Comparison of ENCODE assay signal across 9 cellular contexts in the genomic region with DNA sequence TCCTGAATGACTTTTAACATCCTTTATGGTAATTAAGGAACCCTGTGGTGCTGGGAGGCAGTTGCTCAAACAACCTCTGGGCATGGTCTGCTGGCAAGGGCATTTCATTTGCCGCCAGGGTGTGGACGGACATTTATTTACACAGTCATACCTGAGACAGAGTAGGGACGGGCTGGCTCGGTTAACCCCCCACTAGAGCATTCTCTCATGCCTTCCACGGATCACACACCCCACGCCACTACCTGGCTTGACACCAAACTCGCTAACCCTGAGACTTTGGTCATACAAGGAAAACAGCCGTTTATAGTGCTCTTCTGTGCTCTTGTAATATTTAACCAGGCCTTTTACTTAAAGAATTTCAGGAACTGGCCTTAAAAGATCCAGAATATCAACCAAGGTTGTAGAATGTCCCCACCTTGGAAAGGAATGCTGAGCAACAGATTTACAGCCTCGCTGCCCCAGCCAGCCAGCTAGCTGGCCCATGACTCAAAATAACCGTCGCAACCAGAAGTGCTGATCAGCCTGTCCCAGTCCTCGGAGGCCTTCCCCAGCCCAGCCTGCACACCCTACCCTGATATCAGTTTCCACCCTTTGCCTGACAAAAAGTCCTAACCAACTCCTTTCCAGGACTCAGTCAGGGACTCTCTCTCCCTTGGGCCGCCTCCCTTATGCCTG. TPM values are rescaled to one million over a fixed set of nuclear protein-coding genes. Genes with fewer than 3 reads are reported as not detected.
DNase-seq lines count a peak whose midpoint lies in the region; ATAC-seq and TF ChIP-seq lines count a peak whose summit lies in the region.
"Had no signal": no experiment of that assay in that cellular context is flagged by ENCODE, and none has a peak within 500 bp of the region (broad histone marks: within the 10 kb centered on the region; RNA-seq: fewer than 3 reads in every experiment).

No MANE protein-coding gene starts in this region.

- H3K27ac ChIP-seq in HUES64 (ENCODE audit: low read depth, low read length) (peak overlapping the region; percentile 59; the same call in 1 of the 2 replicates), body of pancreas (peak overlapping the region; percentile 44 to 85 (median 80)), mucosa of rectum (ENCODE audit: low read depth in 2 of 2, low read length in 2 of 2) (peak overlapping the region; percentile 87 to 91)

- WGBS in HUES64, result 65% methylated on average over 13 of the region's 13 CpGs
- WGBS in body of pancreas, 2 donors, result 28 to 37% methylated on average over 10 to 13 of the region's 13 CpGs

- peak in 3 of 7 experiments; percentile 13 to 29 (median 28) for TF ChIP-seq CTCF in body of pancreas (IDR thresholded peaks at IDR 0.05)

- H3K9ac ChIP-seq in HUES64 (ENCODE audit: low read depth, low read length) (peak overlapping the region; percentile 27; the same call in 1 of the 2 replicates), mucosa of rectum (ENCODE audit: low read depth in 1 of 2, low read length in 2 of 2) (peak overlapping the region; percentile 58 to 59)

- no peaks in the 10 kb centered on the region for H3K27me3 ChIP-seq in HUES64 (ENCODE audit: insufficient read depth, low read length)
- H3K27me3 ChIP-seq in body of pancreas, result no peaks in the 10 kb centered on the region
- no peaks in the 10 kb centered on the region for H3K27me3 ChIP-seq in mucosa of rectum (ENCODE audit: control insufficient read depth in 2 of 2, insufficient read depth in 2 of 2, low read length in 2 of 2)

- peak; percentile 81 for ATAC-seq in body of pancreas
- ATAC-seq in HG02623 (IDR thresholded peaks at IDR 0.05; ENCODE audit: unreplicated experiment), result no peak

- H3K4me3 ChIP-seq in HUES64 (ENCODE audit: low read length) (no peak overlapping the region), body of pancreas (no peak overlapping the region), mucosa of rectum (ENCODE audit: low read length in 2 of 2) (peak overlapping the region; percentile 20 to 63)

- H3K36me3 ChIP-seq in HUES64 (ENCODE audit: insufficient read depth, low read length), result no peaks in the 10 kb centered on the region
- H3K36me3 ChIP-seq in body of pancreas (replicated peaks in 1 of 2; ENCODE audit: insufficient read depth in 1 of 2, low read depth in 2 of 2), result no peaks in the 10 kb centered on the region
- no peaks in the 10 kb centered on the region for H3K36me3 ChIP-seq in mucosa of rectum (ENCODE audit: control insufficient read depth in 2 of 2, insufficient read depth in 2 of 2, low read length in 2 of 2)

- H3K4me1 ChIP-seq in HUES64 (ENCODE audit: insufficient read depth, low read length) (peaks cover 10% of the 10 kb centered on the region), body of pancreas (peaks cover 16% of the 10 kb centered on the region), mucosa of rectum (ENCODE audit: control insufficient read depth in 2 of 2, insufficient read depth in 2 of 2, low read length in 2 of 2) (peaks cover 15 to 23% of the 10 kb centered on the region in 2 donors)

- TF ChIP-seq POLR2A in body of pancreas (IDR thresholded peaks at IDR 0.05), result peak in 1 of 3 donors; percentile 21

- intact Hi-C loops in body of pancreas (cut with DNase I), result no loop called here

- DNase-seq in AG08395 (ENCODE audit: low spot score), result peak; percentile 32
- DNase-seq in body of pancreas, result peak; percentile 56 to 83 (median 68)
- no peak for DNase-seq in DMS 273 treated with DMSO at 0.1 percent for 48 hours (lab: John Stamatoyannopoulos, UW)
- DNase-seq in AML-193 (lab: John Stamatoyannopoulos, UW), result no peak
- no peak for DNase-seq in GM19238 (ENCODE audit: insufficient read length, low spot score)
- DNase-seq: substantia nigra had no signal

- H3K9me3 ChIP-seq in HUES64 (ENCODE audit: insufficient read depth, low read depth, low read length) (no peaks in the 10 kb centered on the region), body of pancreas (no peaks in the 10 kb centered on the region), mucosa of rectum (ENCODE audit: control insufficient read depth in 2 of 2, low read length in 2 of 2) (no peaks in the 10 kb centered on the region)

RNA-seq across cellular contexts. Expression of a gene that starts 6.5 kb away (rescaled TPM):
- polyA plus RNA-seq in HUES64 (2013, experiment 1 of 2), result 31.3 TPM
- 38.0 TPM for polyA plus RNA-seq in HUES64 (2013, experiment 2 of 2)
- 10 to 100 TPM; 33.7 to 68.9 TPM for total RNA-seq in body of pancreas

RNA-seq across cellular contexts. Expression of a gene that starts 53.0 kb away (rescaled TPM):
- polyA plus RNA-seq in HUES64 (2013, experiment 1 of 2), result 59.2 TPM
- polyA plus RNA-seq in HUES64 (2013, experiment 2 of 2), result 50.2 TPM
- total RNA-seq in body of pancreas, result 10 to 100 TPM; 15.8 to 19.1 TPM

RNA-seq across cellular contexts. Expression of a gene that starts 53.1 kb away (rescaled TPM):
- polyA plus RNA-seq in HUES64 (2013, experiment 1 of 2), result 0.75 TPM
- polyA plus RNA-seq in HUES64 (2013, experiment 2 of 2), result 0.76 TPM
- total RNA-seq in body of pancreas, result 1 to 10 TPM; 3.1 to 4.3 TPM

Comparison
In these comparisons a context has a peak if more than half of its experiments do, and no peak if none do; other contexts are left out.
1. DNase-seq: peak in AG08395 (single experiment) and body of pancreas (4 of 4); none in DMS 273 treated with DMSO at 0.1 percent for 48 hours (single experiment), AML-193 (0 of 2) and GM19238 (single experiment).
2. H3K4me3 ChIP-seq: peak in mucosa of rectum (2 of 2); none in HUES64 (single experiment) and body of pancreas (0 of 2).
3. Peak in every context shown above with its lines, with median percentiles within 50 percentile points of each other: H3K27ac ChIP-seq.